Comparison of ENCODE assay signal across 11 cellular contexts in genomic region chr6:134678436-134678889, GRCh38.
A peak's percentile ranks its signal among the peaks of the same experiment; 100 is the strongest.
DNase-seq lines count a peak whose midpoint lies in the region; ATAC-seq and TF ChIP-seq lines count a peak whose summit lies in the region.
"Had no signal": no experiment of that assay in that cellular context is flagged by ENCODE, and none has a peak within 500 bp of the region (broad histone marks: within the 10 kb centered on the region; RNA-seq: fewer than 3 reads in every experiment).

No MANE protein-coding gene starts in this region.

- H3K36me3 ChIP-seq in SK-N-MC (ENCODE audit: insufficient read depth, low read length) (no peaks in the 10 kb centered on the region), left ventricle myocardium inferior (no peaks in the 10 kb centered on the region), skeletal muscle satellite cell (ENCODE audit: insufficient read depth, low read length) (no peaks in the 10 kb centered on the region)
- H3K36me3 ChIP-seq: thoracic aorta had no signal

- H3K27me3 Mint-ChIP-seq in stimulated activated memory B cell treated with anti-CD40 and anti-IgM and Interleukin-4, amounts not matched to agents 10 μg/mL and 1 μg/mL and 100 μg/mL, for 72 hours = no peaks in the 10 kb centered on the region

- ATAC-seq in stimulated activated memory B cell treated with anti-CD40 and anti-IgM and Interleukin-4, amounts not matched to agents 10 μg/mL and 1 μg/mL and 100 μg/mL, for 72 hours = no peak
- no peak for ATAC-seq in GM18498 (IDR thresholded peaks at IDR 0.05; ENCODE audit: unreplicated experiment)

- H3K4me3 ChIP-seq in SK-N-MC (peak overlapping the region; percentile 53), left ventricle myocardium inferior (no peak overlapping the region), skeletal muscle satellite cell (ENCODE audit: low read length) (no peak overlapping the region)
- H3K4me3 ChIP-seq: thoracic aorta had no signal

- peaks cover 8% of the 10 kb centered on the region for H3K4me1 ChIP-seq in left ventricle myocardium inferior
- H3K4me1 ChIP-seq in skeletal muscle satellite cell (ENCODE audit: control insufficient read depth, insufficient read depth, low read length) = peaks cover 76% of the 10 kb centered on the region

- no peaks in the 10 kb centered on the region for H3K36me3 Mint-ChIP-seq in stimulated activated memory B cell treated with anti-CD40 and anti-IgM and Interleukin-4, amounts not matched to agents 10 μg/mL and 1 μg/mL and 100 μg/mL, for 72 hours

- H3K4me1 Mint-ChIP-seq in stimulated activated memory B cell treated with anti-CD40 and anti-IgM and Interleukin-4, amounts not matched to agents 10 μg/mL and 1 μg/mL and 100 μg/mL, for 72 hours = no peaks in the 10 kb centered on the region

- no peak overlapping the region for H3K9ac ChIP-seq in SK-N-MC (ENCODE audit: insufficient read length)
- H3K9ac ChIP-seq in skeletal muscle satellite cell (ENCODE audit: low read depth, low read length) = peak overlapping the region; percentile 78

- H3K9me3 ChIP-seq in SK-N-MC (ENCODE audit: low read depth, low read length) = no peaks in the 10 kb centered on the region
- H3K9me3 ChIP-seq in left ventricle myocardium inferior (replicated peaks) = no peaks in the 10 kb centered on the region
- H3K9me3 ChIP-seq in skeletal muscle satellite cell (replicated peaks; ENCODE audit: low read length) = no peaks in the 10 kb centered on the region
- H3K9me3 ChIP-seq: thoracic aorta had no signal

- H3K4me3 Mint-ChIP-seq in stimulated activated memory B cell treated with anti-CD40 and anti-IgM and Interleukin-4, amounts not matched to agents 10 μg/mL and 1 μg/mL and 100 μg/mL, for 72 hours = no peak overlapping the region

- no peak overlapping the region for H3K27ac Mint-ChIP-seq in stimulated activated memory B cell treated with anti-CD40 and anti-IgM and Interleukin-4, amounts not matched to agents 10 μg/mL and 1 μg/mL and 100 μg/mL, for 72 hours

- DNase-seq in NCI-H146 (lab: John Stamatoyannopoulos, UW) (peak; percentile 67), NCI-H146 treated with DMSO at 0.1 percent for 48 hours (lab: John Stamatoyannopoulos, UW; ENCODE audit: unreplicated experiment) (no peak), SK-N-MC (ENCODE audit: low read depth, low spot score) (peak; percentile 67), left ventricle myocardium inferior (peak; percentile 62)
- DNase-seq in stimulated activated CD4-positive, alpha-beta T cell treated with anti-CD3 and anti-CD28 coated beads, Interleukin-4, amount 100 ng/mL, for 24 hours = no peak
- DNase-seq: ACHN, RPMI8226 had no signal

- no peaks in the 10 kb centered on the region for H3K27me3 ChIP-seq in left ventricle myocardium inferior (ENCODE audit: low read depth)
- no peaks in the 10 kb centered on the region for H3K27me3 ChIP-seq in skeletal muscle satellite cell (ENCODE audit: control insufficient read depth, insufficient read depth, low read length)

- no peaks in the 10 kb centered on the region for H3K9me3 Mint-ChIP-seq in stimulated activated memory B cell treated with anti-CD40 and anti-IgM and Interleukin-4, amounts not matched to agents 10 μg/mL and 1 μg/mL and 100 μg/mL, for 72 hours

- intact Hi-C loops in left ventricle myocardium inferior (cut with micrococcal nuclease) = no loop called here

- H3K4me2 ChIP-seq in skeletal muscle satellite cell (ENCODE audit: low read length) = peak overlapping the region; percentile 36

- TF ChIP-seq CTCF in left ventricle myocardium inferior (IDR thresholded peaks at IDR 0.05; ENCODE audit: borderline replicate concordance) = no peak

- H3K27ac ChIP-seq in SK-N-MC = peak overlapping the region; percentile 90; the same call in 1 of the 2 replicates
- H3K27ac ChIP-seq in left ventricle myocardium inferior (replicated peaks) = no peak overlapping the region
- H3K27ac ChIP-seq: thoracic aorta had no signal

Comparison
In these comparisons a context has a peak if more than half of its experiments do, and no peak if none do; other contexts are left out.
1. DNase-seq: peak in NCI-H146 (single experiment), SK-N-MC (single experiment) and left ventricle myocardium inferior (single experiment); none in NCI-H146 treated with DMSO at 0.1 percent for 48 hours (single experiment) and stimulated activated CD4-positive, alpha-beta T cell treated with anti-CD3 and anti-CD28 coated beads, Interleukin-4, amount 100 ng/mL, for 24 hours (single experiment).